ENCODE assay signal across 16 cellular contexts in the genomic region with DNA sequence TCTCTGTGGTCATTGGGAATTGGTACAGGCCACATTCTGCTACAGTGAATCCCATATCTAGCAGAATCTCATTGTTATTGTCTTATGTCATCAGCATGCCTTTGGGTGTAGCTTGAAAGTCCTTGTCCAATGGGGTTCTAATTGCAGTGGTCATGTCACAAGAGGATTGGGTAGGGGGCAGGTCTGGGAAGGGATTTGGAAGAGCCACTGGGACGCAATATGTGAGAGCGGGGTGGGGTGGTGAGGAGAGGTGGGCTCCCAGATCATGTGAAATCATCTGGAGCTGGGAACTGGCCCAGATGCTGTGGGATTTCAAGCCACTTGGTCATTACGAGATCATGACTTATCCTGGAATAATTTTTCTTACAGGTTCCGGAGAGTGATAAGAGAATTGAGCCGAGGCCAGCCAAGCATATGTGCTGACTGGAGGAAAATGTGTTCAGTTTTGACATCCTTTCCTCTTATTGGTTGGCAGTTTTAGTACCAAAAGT. TPM values are rescaled to one million over a fixed set of nuclear protein-coding genes. Genes with fewer than 3 reads are reported as not detected.
A peak's percentile ranks its signal among the peaks of the same experiment; 100 is the strongest.
DNase-seq lines count a peak whose midpoint lies in the region; ATAC-seq and TF ChIP-seq lines count a peak whose summit lies in the region.
"Had no signal": no experiment of that assay in that cellular context is flagged by ENCODE, and none has a peak within 500 bp of the region (broad histone marks: within the 10 kb centered on the region; RNA-seq: fewer than 3 reads in every experiment).

No MANE protein-coding gene starts in this region.

- no peaks in the 10 kb centered on the region for H3K36me3 ChIP-seq in HEK293 (ENCODE audit: control insufficient read depth in 2 of 2, insufficient read depth in 1 of 2, low read length in 2 of 2)

- CTCF ChIA-PET in HEK293 (lab: Yijun Ruan, JAX) = interaction anchor here (0.6 to 6.3 kb wide), 5 partner anchors 10 to 220 kb away, joined by 3 to 48 read pairs (median 4); no protein-coding TSS in a partner anchor

- ATAC-seq in GM18907 (IDR thresholded peaks at IDR 0.05; ENCODE audit: unreplicated experiment) = no peak

- no peak for TF ChIP-seq CTCF in HEK293 (tag by site-specific recombination; IDR thresholded peaks at IDR 0.05)

- no peaks in the 10 kb centered on the region for H3K9me3 ChIP-seq in HEK293 (ENCODE audit: control insufficient read depth, insufficient read depth, low read depth, low read length)

- POLR2A ChIA-PET in HEK293 (lab: Yijun Ruan, JAX) = interaction anchor here (1.9 kb wide), 1 partner anchor 9 kb away, joined by 5 read pairs; no protein-coding TSS in a partner anchor

- peaks cover 14% of the 10 kb centered on the region for H3K4me1 ChIP-seq in HEK293 (ENCODE audit: control insufficient read depth, insufficient read depth, low read length)

- no peak overlapping the region for H3K4me3 ChIP-seq in HEK293 (ENCODE audit: low read depth, low read length)

- H3K27ac ChIP-seq in HEK293 (ENCODE audit: extremely low read depth, low read depth, low read length) = no peak overlapping the region

- DNase-seq in A172 (ENCODE audit: low spot score) (peak; percentile 99), amniotic stem cell (lab: John Stamatoyannopoulos, UW) (peak; percentile 18), iris pigment epithelial cell (ENCODE audit: low read depth) (peak; percentile 86), NAMALWA (ENCODE audit: low spot score) (no peak), ureter (ENCODE audit: low spot score) (no peak)
- DNase-seq in stimulated activated CD4-positive, alpha-beta T cell treated with anti-CD3 and anti-CD28 coated beads, Interleukin-4, amount 100 ng/mL, for 4 hours = no peak
- DNase-seq: activated CD8-positive, alpha-beta memory T cell treated with anti-CD3 and anti-CD28 coated beads, Interleukin-2, amount 50 U/mL, for 4 hours; activated naive CD8-positive, alpha-beta T cell treated with anti-CD3 and anti-CD28 coated beads, Interleukin-2, amount 10 ng/mL, durations not matched to agents 7 days and 5 days; DMS53; head of caudate nucleus; NCI-H1105 treated with DMSO at 0.1 percent for 48 hours; NCI-H510A; nephron progenitor cell; SHP77 treated with DMSO at 0.1 percent for 48 hours had no signal

TF ChIP-seq in HEK293, 187 proteins besides CTCF, POLR2A, EP300 and RAD21 (continues in another document):
- TF ChIP-seq, protein P1, sequence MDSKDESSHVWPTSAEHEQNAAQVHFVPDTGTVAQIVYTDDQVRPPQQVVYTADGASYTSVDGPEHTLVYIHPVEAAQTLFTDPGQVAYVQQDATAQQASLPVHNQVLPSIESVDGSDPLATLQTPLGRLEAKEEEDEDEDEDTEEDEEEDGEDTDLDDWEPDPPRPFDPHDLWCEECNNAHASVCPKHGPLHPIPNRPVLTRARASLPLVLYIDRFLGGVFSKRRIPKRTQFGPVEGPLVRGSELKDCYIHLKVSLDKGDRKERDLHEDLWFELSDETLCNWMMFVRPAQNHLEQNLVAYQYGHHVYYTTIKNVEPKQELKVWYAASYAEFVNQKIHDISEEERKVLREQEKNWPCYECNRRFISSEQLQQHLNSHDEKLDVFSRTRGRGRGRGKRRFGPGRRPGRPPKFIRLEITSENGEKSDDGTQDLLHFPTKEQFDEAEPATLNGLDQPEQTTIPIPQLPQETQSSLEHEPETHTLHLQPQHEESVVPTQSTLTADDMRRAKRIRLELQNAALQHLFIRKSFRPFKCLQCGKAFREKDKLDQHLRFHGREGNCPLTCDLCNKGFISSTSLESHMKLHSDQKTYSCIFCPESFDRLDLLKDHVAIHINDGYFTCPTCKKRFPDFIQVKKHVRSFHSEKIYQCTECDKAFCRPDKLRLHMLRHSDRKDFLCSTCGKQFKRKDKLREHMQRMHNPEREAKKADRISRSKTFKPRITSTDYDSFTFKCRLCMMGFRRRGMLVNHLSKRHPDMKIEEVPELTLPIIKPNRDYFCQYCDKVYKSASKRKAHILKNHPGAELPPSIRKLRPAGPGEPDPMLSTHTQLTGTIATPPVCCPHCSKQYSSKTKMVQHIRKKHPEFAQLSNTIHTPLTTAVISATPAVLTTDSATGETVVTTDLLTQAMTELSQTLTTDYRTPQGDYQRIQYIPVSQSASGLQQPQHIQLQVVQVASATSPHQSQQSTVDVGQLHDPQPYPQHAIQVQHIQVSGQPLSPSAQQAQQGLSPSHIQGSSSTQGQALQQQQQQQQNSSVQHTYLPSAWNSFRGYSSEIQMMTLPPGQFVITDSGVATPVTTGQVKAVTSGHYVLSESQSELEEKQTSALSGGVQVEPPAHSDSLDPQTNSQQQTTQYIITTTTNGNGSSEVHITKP (tag by site-specific recombination; IDR thresholded peaks at IDR 0.05) = peak; percentile 39; the same call in 1 of the 2 replicates
- TF ChIP-seq, protein P2, sequence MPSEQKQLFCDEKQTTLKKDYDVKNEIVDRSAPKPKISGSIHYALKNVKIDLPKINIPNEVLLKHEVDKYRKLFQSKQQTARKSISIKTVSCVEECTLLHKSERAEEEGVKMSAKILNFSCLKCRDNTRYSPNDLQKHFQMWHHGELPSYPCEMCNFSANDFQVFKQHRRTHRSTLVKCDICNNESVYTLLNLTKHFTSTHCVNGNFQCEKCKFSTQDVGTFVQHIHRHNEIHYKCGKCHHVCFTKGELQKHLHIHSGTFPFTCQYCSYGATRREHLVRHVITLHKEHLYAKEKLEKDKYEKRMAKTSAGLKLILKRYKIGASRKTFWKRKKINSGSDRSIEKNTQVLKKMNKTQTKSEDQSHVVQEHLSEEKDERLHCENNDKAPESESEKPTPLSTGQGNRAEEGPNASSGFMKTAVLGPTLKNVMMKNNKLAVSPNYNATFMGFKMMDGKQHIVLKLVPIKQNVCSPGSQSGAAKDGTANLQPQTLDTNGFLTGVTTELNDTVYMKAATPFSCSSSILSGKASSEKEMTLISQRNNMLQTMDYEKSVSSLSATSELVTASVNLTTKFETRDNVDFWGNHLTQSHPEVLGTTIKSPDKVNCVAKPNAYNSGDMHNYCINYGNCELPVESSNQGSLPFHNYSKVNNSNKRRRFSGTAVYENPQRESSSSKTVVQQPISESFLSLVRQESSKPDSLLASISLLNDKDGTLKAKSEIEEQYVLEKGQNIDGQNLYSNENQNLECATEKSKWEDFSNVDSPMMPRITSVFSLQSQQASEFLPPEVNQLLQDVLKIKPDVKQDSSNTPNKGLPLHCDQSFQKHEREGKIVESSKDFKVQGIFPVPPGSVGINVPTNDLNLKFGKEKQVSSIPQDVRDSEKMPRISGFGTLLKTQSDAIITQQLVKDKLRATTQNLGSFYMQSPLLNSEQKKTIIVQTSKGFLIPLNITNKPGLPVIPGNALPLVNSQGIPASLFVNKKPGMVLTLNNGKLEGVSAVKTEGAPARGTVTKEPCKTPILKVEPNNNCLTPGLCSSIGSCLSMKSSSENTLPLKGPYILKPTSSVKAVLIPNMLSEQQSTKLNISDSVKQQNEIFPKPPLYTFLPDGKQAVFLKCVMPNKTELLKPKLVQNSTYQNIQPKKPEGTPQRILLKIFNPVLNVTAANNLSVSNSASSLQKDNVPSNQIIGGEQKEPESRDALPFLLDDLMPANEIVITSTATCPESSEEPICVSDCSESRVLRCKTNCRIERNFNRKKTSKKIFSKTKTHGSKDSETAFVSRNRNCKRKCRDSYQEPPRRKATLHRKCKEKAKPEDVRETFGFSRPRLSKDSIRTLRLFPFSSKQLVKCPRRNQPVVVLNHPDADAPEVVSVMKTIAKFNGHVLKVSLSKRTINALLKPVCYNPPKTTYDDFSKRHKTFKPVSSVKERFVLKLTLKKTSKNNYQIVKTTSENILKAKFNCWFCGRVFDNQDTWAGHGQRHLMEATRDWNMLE (tag by site-specific recombination; conservative IDR thresholded peaks at IDR 0.05; ENCODE audit: low read depth) = 0 out of 2 replicates have a peak, but pooled peaks have one; percentile 30
- TF ChIP-seq ZNF366 (tag by site-specific recombination; conservative IDR thresholded peaks at IDR 0.05) (no peak), ZNF292 (tag by site-specific recombination; IDR thresholded peaks at IDR 0.05; ENCODE audit: borderline replicate concordance, low read depth) (no peak), ZNF416 (tag by site-specific recombination; IDR thresholded peaks at IDR 0.05) (0 out of 2 replicates have a peak, but pooled peaks have one; percentile 20), ZFP41 (tag by site-specific recombination; IDR thresholded peaks at IDR 0.05; ENCODE audit: borderline replicate concordance) (no peak)
- TF ChIP-seq, protein P3, sequence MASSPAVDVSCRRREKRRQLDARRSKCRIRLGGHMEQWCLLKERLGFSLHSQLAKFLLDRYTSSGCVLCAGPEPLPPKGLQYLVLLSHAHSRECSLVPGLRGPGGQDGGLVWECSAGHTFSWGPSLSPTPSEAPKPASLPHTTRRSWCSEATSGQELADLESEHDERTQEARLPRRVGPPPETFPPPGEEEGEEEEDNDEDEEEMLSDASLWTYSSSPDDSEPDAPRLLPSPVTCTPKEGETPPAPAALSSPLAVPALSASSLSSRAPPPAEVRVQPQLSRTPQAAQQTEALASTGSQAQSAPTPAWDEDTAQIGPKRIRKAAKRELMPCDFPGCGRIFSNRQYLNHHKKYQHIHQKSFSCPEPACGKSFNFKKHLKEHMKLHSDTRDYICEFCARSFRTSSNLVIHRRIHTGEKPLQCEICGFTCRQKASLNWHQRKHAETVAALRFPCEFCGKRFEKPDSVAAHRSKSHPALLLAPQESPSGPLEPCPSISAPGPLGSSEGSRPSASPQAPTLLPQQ (tag by site-specific recombination; IDR thresholded peaks at IDR 0.05) = peak; percentile 28; the same call in 1 of the 2 replicates

RNA-seq across cellular contexts. Expression of a gene that starts 16.3 kb away (rescaled TPM):
- 12.8 and 15.4 TPM in 2 replicates for total RNA-seq in A172 (2014; rRNA removed; shearing (Covaris generic))
- total RNA-seq in ureter = 5.3 TPM

Comparison
In these comparisons a context has a peak if more than half of its experiments do, and no peak if none do; other contexts are left out.
1. DNase-seq: peak in A172 (single experiment), amniotic stem cell (single experiment) and iris pigment epithelial cell (single experiment); none in stimulated activated CD4-positive, alpha-beta T cell treated with anti-CD3 and anti-CD28 coated beads, Interleukin-4, amount 100 ng/mL, for 4 hours (0 of 2), NAMALWA (single experiment) and ureter (single experiment).